Comparison of ENCODE assay signal across 21 cellular contexts in genomic region chr14:102504302-102504950, GRCh38. TPM values are rescaled to one million over a fixed set of nuclear protein-coding genes. Genes with fewer than 3 reads are reported as not detected.
A peak's percentile ranks its signal among the peaks of the same experiment; 100 is the strongest.
DNase-seq lines count a peak whose midpoint lies in the region; ATAC-seq and TF ChIP-seq lines count a peak whose summit lies in the region.
"Had no signal": no experiment of that assay in that cellular context is flagged by ENCODE, and none has a peak within 500 bp of the region (broad histone marks: within the 10 kb centered on the region; RNA-seq: fewer than 3 reads in every experiment).

No MANE protein-coding gene starts in this region.

- H3K4me3 ChIP-seq in left ventricle myocardium inferior (no peak overlapping the region), sigmoid colon (no peak overlapping the region)
- H3K4me3 ChIP-seq: neural progenitor cell had no signal

- no peaks in the 10 kb centered on the region for H3K27me3 ChIP-seq in left ventricle myocardium inferior (ENCODE audit: low read depth)
- no peaks in the 10 kb centered on the region for H3K27me3 ChIP-seq in sigmoid colon
- H3K27me3 ChIP-seq: foreskin keratinocyte, neural progenitor cell had no signal

- intact Hi-C loops in left ventricle myocardium inferior (cut with micrococcal nuclease), result no loop called here
- intact Hi-C loops in sigmoid colon (cut with DNase I), result no loop called here

- TF ChIP-seq CTCF in left ventricle myocardium inferior (IDR thresholded peaks at IDR 0.05; ENCODE audit: borderline replicate concordance) (no peak), sigmoid colon (IDR thresholded peaks at IDR 0.05) (no peak)

- no peak for TF ChIP-seq EP300 in sigmoid colon (IDR thresholded peaks at IDR 0.05)

- H3K36me3 ChIP-seq in left ventricle myocardium inferior (peaks cover 22% of the 10 kb centered on the region), sigmoid colon (peaks cover 5 to 18% (median 10%) of the 10 kb centered on the region in 4 donors)
- H3K36me3 ChIP-seq: neural progenitor cell had no signal

- H3K27ac ChIP-seq in left ventricle myocardium inferior (replicated peaks) (peak overlapping the region; percentile 94), sigmoid colon (peak overlapping the region in 3 of 4 donors; percentile 12 to 43 (median 31))
- H3K27ac ChIP-seq: foreskin keratinocyte, neural progenitor cell had no signal

- H3K4me1 ChIP-seq in left ventricle myocardium inferior, result peaks cover 87% of the 10 kb centered on the region
- H3K4me1 ChIP-seq in sigmoid colon, result peaks cover 0 to 28% (median 26%) of the 10 kb centered on the region in 4 donors
- H3K4me1 ChIP-seq: neural progenitor cell had no signal

- no peak for TF ChIP-seq POLR2A in sigmoid colon (IDR thresholded peaks at IDR 0.05)

- H3K9me3 ChIP-seq in left ventricle myocardium inferior (replicated peaks), result no peaks in the 10 kb centered on the region
- H3K9me3 ChIP-seq in sigmoid colon, result no peaks in the 10 kb centered on the region

- ATAC-seq in GM19023 (IDR thresholded peaks at IDR 0.05; ENCODE audit: unreplicated experiment), result no peak
- ATAC-seq in left lobe of liver, result no peak
- ATAC-seq: activated CD8-positive, alpha-beta T cell treated with anti-CD3 and anti-CD28 coated beads, Interleukin-2, amount 10 ng/mL, durations not matched to agents 7 days and 5 days; foreskin keratinocyte; stimulated activated memory B cell treated with anti-CD40 and anti-IgM and Interleukin-4, amounts not matched to agents 10 μg/mL and 1 μg/mL and 100 μg/mL, for 72 hours had no signal

- 60 to 78% methylated on average over 16 of the region's 16 CpGs for WGBS in sigmoid colon, 2 donors

- DNase-seq in OCI-M1 (lab: John Stamatoyannopoulos, UW) (peak; percentile 73), cerebellar cortex (ENCODE audit: low spot score) (peak; percentile 56), left ventricle myocardium inferior (no peak), sigmoid colon (no peak), SW480 (ENCODE audit: low spot score) (no peak), left lobe of liver (ENCODE audit: low spot score) (no peak)
- no peak for DNase-seq in activated CD4-positive, alpha-beta T cell treated with anti-CD3 and anti-CD28 coated beads for 48 hours
- DNase-seq: activated CD8-positive, alpha-beta T cell treated with anti-CD3 and anti-CD28 coated beads, Interleukin-2, amount 10 ng/mL, durations not matched to agents 7 days and 5 days; activated naive CD4-positive, alpha-beta T cell treated with anti-CD3 and anti-CD28 coated beads, Interleukin-2, amount 10 ng/mL, durations not matched to agents 7 days and 5 days; activated T-cell treated with anti-CD3 and anti-CD28 coated beads, Interleukin-2, amount 50 U/mL, for 24 hours; aorta; CD4-positive, CD25-positive, alpha-beta regulatory T cell; DMS153; foreskin keratinocyte; left cardiac atrium; NCI-H1417; NCI-H524 treated with DMSO at 0.1 percent for 48 hours; SIG-M5 had no signal

RNA-seq across cellular contexts. Expression of gene ANKRD9, which starts 5.2 kb away (rescaled TPM):
- 158 TPM for total RNA-seq in left ventricle myocardium inferior
- 10 to 100 TPM; 16.1 to 36.0 (median 23.4) TPM for total RNA-seq in sigmoid colon
- polyA plus RNA-seq in sigmoid colon, result 10 to 100 TPM in 2 of 3 donors, 1 to 10 TPM in 1; 9.6 to 28.7 (median 16.4) TPM
- total RNA-seq in left lobe of liver, result 14.5 TPM

Comparison
In these comparisons a context has a peak if more than half of its experiments do, and no peak if none do; other contexts are left out.
1. DNase-seq: peak in OCI-M1 (single experiment) and cerebellar cortex (single experiment); none in left ventricle myocardium inferior (single experiment), sigmoid colon (single experiment), SW480 (single experiment), left lobe of liver (single experiment) and activated CD4-positive, alpha-beta T cell treated with anti-CD3 and anti-CD28 coated beads for 48 hours (single experiment).